In the genomic region with DNA sequence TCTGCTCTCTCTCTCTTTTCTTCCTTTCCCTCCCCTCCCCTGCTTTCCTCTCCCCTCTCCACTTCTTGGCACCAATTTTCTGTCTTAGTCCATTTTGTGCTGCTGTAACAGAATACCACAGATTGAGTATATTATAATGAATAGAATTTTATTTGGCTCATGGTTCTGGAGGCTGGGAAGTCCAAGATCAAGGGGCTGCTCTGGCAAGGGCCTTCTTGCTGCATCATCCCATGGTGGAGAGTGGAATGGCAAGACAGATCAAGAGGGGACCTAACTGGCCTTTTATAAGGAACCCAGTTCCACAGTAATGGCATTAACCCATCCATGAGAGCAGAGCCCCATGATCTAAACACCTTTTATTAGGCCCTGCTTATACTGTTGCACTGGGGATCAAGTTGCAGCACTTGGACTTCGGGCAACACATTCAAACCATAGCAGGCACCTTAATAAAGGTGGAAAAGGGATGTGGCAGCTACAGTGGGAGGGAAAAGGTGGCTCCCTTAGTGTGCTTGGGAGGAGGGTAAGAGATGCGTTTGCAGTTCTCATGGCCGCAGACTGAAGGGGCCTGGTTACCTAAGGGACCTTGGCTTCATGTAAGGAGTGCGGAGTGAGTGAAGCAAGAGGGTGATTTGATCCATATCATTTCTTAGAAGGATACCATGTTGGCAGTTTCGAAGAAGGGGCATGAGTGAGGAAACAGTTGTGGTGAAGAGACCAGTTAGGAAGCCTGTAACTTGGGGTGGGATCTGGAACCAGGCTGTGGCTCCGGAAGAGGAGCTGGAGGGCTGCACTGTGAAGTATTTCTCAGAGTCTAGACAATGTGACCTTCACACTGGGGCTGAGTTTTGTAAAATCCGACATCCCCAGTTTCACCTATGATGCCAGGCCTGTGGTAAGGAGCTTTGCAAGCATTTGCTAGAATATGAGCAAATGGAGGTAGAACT, we compare ENCODE assay signal across 26 cellular contexts. TPM values are rescaled to one million over a fixed set of nuclear protein-coding genes. Genes with fewer than 3 reads are reported as not detected.
DNase-seq lines count a peak whose midpoint lies in the region; ATAC-seq and TF ChIP-seq lines count a peak whose summit lies in the region.
"Had no signal": no experiment of that assay in that cellular context is flagged by ENCODE, and none has a peak within 500 bp of the region (broad histone marks: within the 10 kb centered on the region; RNA-seq: fewer than 3 reads in every experiment).

No MANE protein-coding gene starts in this region.

- peaks cover 17% of the 10 kb centered on the region for H3K4me1 ChIP-seq in right cardiac atrium (ENCODE audit: control insufficient read depth, insufficient read depth, low read length)
- H3K4me1 ChIP-seq in naive thymus-derived CD4-positive, alpha-beta T cell (ENCODE audit: control insufficient read depth in 2 of 2, insufficient read depth in 2 of 2, low read length in 2 of 2) = no peaks in the 10 kb centered on the region
- H3K4me1 ChIP-seq: BE2C had no signal

- no peak for TF ChIP-seq CTCF in coronary artery (IDR thresholded peaks at IDR 0.05)

- H3K27me3 ChIP-seq in right cardiac atrium (ENCODE audit: control insufficient read depth, insufficient read depth) = no peaks in the 10 kb centered on the region
- H3K27me3 ChIP-seq in naive thymus-derived CD4-positive, alpha-beta T cell (ENCODE audit: control insufficient read depth in 2 of 2, insufficient read depth in 2 of 2, low read length in 2 of 2) = no peaks in the 10 kb centered on the region
- H3K27me3 ChIP-seq: BE2C had no signal

- CTCF ChIA-PET in naive thymus-derived CD4-positive, alpha-beta T cell (lab: Charles Lee) = no interaction called here

- H3K9me3 Mint-ChIP-seq in naive thymus-derived CD4-positive, alpha-beta T cell = no peaks in the 10 kb centered on the region

- ATAC-seq in right cardiac atrium = no peak
- no peak for ATAC-seq in T-helper 17 cell
- peak; percentile 55 for ATAC-seq in naive thymus-derived CD4-positive, alpha-beta T cell
- ATAC-seq in HG02852 (IDR thresholded peaks at IDR 0.05; ENCODE audit: unreplicated experiment) = no peak
- ATAC-seq: Panc1 had no signal

- WGBS in right cardiac atrium = 88% methylated on average over 7 of the region's 7 CpGs

- peak overlapping the region; percentile 14 for H3K27ac Mint-ChIP-seq in T-helper 17 cell
- no peak overlapping the region for H3K27ac Mint-ChIP-seq in naive thymus-derived CD4-positive, alpha-beta T cell
- H3K27ac Mint-ChIP-seq: CD14-positive monocyte had no signal

- H3K4me1 Mint-ChIP-seq in T-helper 17 cell = peaks cover 6% of the 10 kb centered on the region
- no peaks in the 10 kb centered on the region for H3K4me1 Mint-ChIP-seq in naive thymus-derived CD4-positive, alpha-beta T cell

- peaks cover 3% of the 10 kb centered on the region for H3K36me3 Mint-ChIP-seq in T-helper 17 cell (ENCODE audit: low read depth)
- H3K36me3 Mint-ChIP-seq in naive thymus-derived CD4-positive, alpha-beta T cell = peaks cover 0 to 3% (median 0%) of the 10 kb centered on the region in 5 donors

- DNase-seq in cardiac septum (ENCODE audit: low spot score) = peak; percentile 33
- no peak for DNase-seq in right cardiac atrium
- DNase-seq in T-helper 17 cell = no peak
- DNase-seq in naive thymus-derived CD4-positive, alpha-beta T cell = no peak
- no peak for DNase-seq in coronary artery (ENCODE audit: low spot score)
- DNase-seq in dedifferentiated amniotic fluid mesenchymal stem cell (ENCODE audit: extremely low spot score) = no peak
- DNase-seq: 8988T, ACHN, BE2C, Calu3, DMS79 treated with DMSO at 0.1 percent for 48 hours, KG1, MM.1S, NCI-H1092 treated with DMSO at 0.1 percent for 48 hours, NCI-H1436, NCI-H187, NCI-H2081 treated with DMSO at 0.1 percent for 48 hours, NCI-H2171, NCI-H226, NCI-H510A, NCI-H69, SIG-M5 had no signal

- H3K4me3 Mint-ChIP-seq in T-helper 17 cell = no peak overlapping the region
- no peak overlapping the region for H3K4me3 Mint-ChIP-seq in naive thymus-derived CD4-positive, alpha-beta T cell
- H3K4me3 Mint-ChIP-seq: CD14-positive monocyte had no signal

- POLR2A ChIA-PET in naive thymus-derived CD4-positive, alpha-beta T cell (lab: Charles Lee) = no interaction called here

- H3K27me3 Mint-ChIP-seq in T-helper 17 cell = no peaks in the 10 kb centered on the region
- H3K27me3 Mint-ChIP-seq in naive thymus-derived CD4-positive, alpha-beta T cell = no peaks in the 10 kb centered on the region

- H3K4me3 ChIP-seq in right cardiac atrium (ENCODE audit: low read length) (no peak overlapping the region), coronary artery (no peak overlapping the region)
- no peak overlapping the region for H3K4me3 ChIP-seq in naive thymus-derived CD4-positive, alpha-beta T cell (ENCODE audit: low read length)
- H3K4me3 ChIP-seq: SK-N-MC had no signal

- H3K9me3 ChIP-seq in right cardiac atrium (ENCODE audit: control insufficient read depth, low read length) (no peaks in the 10 kb centered on the region), T-helper 17 cell (ENCODE audit: control insufficient read depth, low read length, poor library complexity, severe bottlenecking) (no peaks in the 10 kb centered on the region)
- H3K9me3 ChIP-seq in naive thymus-derived CD4-positive, alpha-beta T cell (ENCODE audit: control insufficient read depth in 2 of 3, low read length in 3 of 3) = no peaks in the 10 kb centered on the region
- H3K9me3 ChIP-seq: BE2C had no signal

- H3K27ac ChIP-seq in right cardiac atrium (ENCODE audit: low read length) (no peak overlapping the region), coronary artery (no peak overlapping the region)
- H3K27ac ChIP-seq in naive thymus-derived CD4-positive, alpha-beta T cell (ENCODE audit: low read depth, low read length) = no peak overlapping the region
- H3K27ac ChIP-seq: SK-N-MC had no signal

- intact Hi-C loops in cardiac septum (cut with DNase I) = no loop called here
- intact Hi-C loops in right cardiac atrium (cut with DNase I) = no loop called here
- intact Hi-C loops in naive thymus-derived CD4-positive, alpha-beta T cell (cut with micrococcal nuclease) = no loop called here

- H3K36me3 ChIP-seq in naive thymus-derived CD4-positive, alpha-beta T cell (ENCODE audit: control insufficient read depth in 2 of 3, insufficient read depth in 3 of 3, low read length in 3 of 3) = no peaks in the 10 kb centered on the region
- H3K36me3 ChIP-seq: BE2C had no signal

RNA-seq across cellular contexts. Expression of a gene that starts 44.8 kb away (rescaled TPM):
- total RNA-seq in cardiac septum (55.1 TPM), right cardiac atrium (10 to 100 TPM; 57.3 to 96.9 (median 65.4) TPM), T-helper 17 cell (1 to 10 TPM; 3.0 to 4.8 TPM)
- 57.5 TPM for polyA plus RNA-seq in right cardiac atrium
- total RNA-seq in naive thymus-derived CD4-positive, alpha-beta T cell = 10 to 100 TPM in 1 of 5 experiments, 1 to 10 TPM in 4; 2.7 to 13.4 (median 4.7) TPM
- polyA plus RNA-seq in naive thymus-derived CD4-positive, alpha-beta T cell = 1 to 10 TPM; 4.0 to 4.1 TPM
